ENCODE assay signal across 8 cellular contexts in genomic region chr17:35170968-35171771, GRCh38. TPM values are rescaled to one million over a fixed set of nuclear protein-coding genes. Genes with fewer than 3 reads are reported as not detected.
DNase-seq lines count a peak whose midpoint lies in the region; ATAC-seq and TF ChIP-seq lines count a peak whose summit lies in the region.

No MANE protein-coding gene starts in this region.

- intact Hi-C loops in heart left ventricle (cut with DNase I) = loop anchor here in 9 of 10 donors (2.0 to 10.0 kb wide), 10 partner anchors 71 to 576 kb away; partner anchors contain the start of genes SLFN12L (in 3 of the 9) and SLFN5 (in 2 of the 9)
- intact Hi-C loops in Right ventricle myocardium superior (cut with DNase I) = loop anchor here (5.0 kb wide), 2 partner anchors 366 to 576 kb away; partner anchors contain the start of gene SLFN12L

- H3K27me3 ChIP-seq in heart left ventricle = no peaks in the 10 kb centered on the region

- H3K4me3 Mint-ChIP-seq in T-helper 17 cell = peak overlapping the region; percentile 64

- peaks cover 21% of the 10 kb centered on the region for H3K4me1 Mint-ChIP-seq in T-helper 17 cell

- H3K4me1 ChIP-seq in heart left ventricle = peaks cover 0 to 11% (median 0%) of the 10 kb centered on the region in 12 donors

- H3K27ac Mint-ChIP-seq in T-helper 17 cell = peak overlapping the region; percentile 62

- H3K36me3 Mint-ChIP-seq in T-helper 17 cell (ENCODE audit: low read depth) = no peaks in the 10 kb centered on the region

- H3K27ac ChIP-seq in heart left ventricle = no peak overlapping the region

- TF ChIP-seq CTCF in heart left ventricle (IDR thresholded peaks at IDR 0.05) (peak in 9 of 12 donors; percentile 13 to 53 (median 33)), epithelial cell of proximal tubule (conservative IDR thresholded peaks at IDR 0.05; ENCODE audit: low read depth, low read length) (peak; percentile 37)

- H3K36me3 ChIP-seq in heart left ventricle = peaks cover 0 to 79% (median 20%) of the 10 kb centered on the region in 9 donors

- no peak for TF ChIP-seq POLR2A in heart left ventricle (IDR thresholded peaks at IDR 0.05)

- DNase-seq in heart left ventricle = no peak
- no peak for DNase-seq in Right ventricle myocardium superior
- peak in 1 of 3 donors; percentile 22 for DNase-seq in T-helper 17 cell
- DNase-seq in epithelial cell of proximal tubule (ENCODE audit: low read depth) = no peak
- peak; percentile 15 for DNase-seq in stromal cell of bone marrow (ENCODE audit: low read depth)
- DNase-seq in NCI-H187 (lab: John Stamatoyannopoulos, UW) = no peak
- DNase-seq in DMS153 treated with DMSO at 0.1 percent for 48 hours (lab: John Stamatoyannopoulos, UW; ENCODE audit: unreplicated experiment) = no peak

- ATAC-seq in heart left ventricle = peak in 2 of 4 donors; percentile 14 to 23
- ATAC-seq in Right ventricle myocardium superior (ENCODE audit: poor library complexity) = no peak
- peak; percentile 79 for ATAC-seq in T-helper 17 cell
- no peak for ATAC-seq in HG03342 (IDR thresholded peaks at IDR 0.05; ENCODE audit: unreplicated experiment)

- H3K4me3 ChIP-seq in heart left ventricle = no peak overlapping the region
- no peak overlapping the region for H3K4me3 ChIP-seq in epithelial cell of proximal tubule (ENCODE audit: low read depth, low read length)

- 74 to 78% (median 76%) methylated on average over 17 to 18 of the region's 18 CpGs for WGBS in heart left ventricle, 4 donors

- no peaks in the 10 kb centered on the region for H3K27me3 Mint-ChIP-seq in T-helper 17 cell

- H3K9me3 ChIP-seq in heart left ventricle (no peaks in the 10 kb centered on the region), T-helper 17 cell (ENCODE audit: control insufficient read depth, low read length, poor library complexity, severe bottlenecking) (no peaks in the 10 kb centered on the region)

RNA-seq across cellular contexts. Expression of gene SLC35G3, which starts 23.0 kb away (rescaled TPM):
- not detected for total RNA-seq in heart left ventricle
- polyA plus RNA-seq in heart left ventricle = not detected
- not detected for total RNA-seq in Right ventricle myocardium superior
- under 1 TPM in 1 of 2 donors, not detected in 1; 0.32 TPM for total RNA-seq in T-helper 17 cell
- not detected in 2 replicates for total RNA-seq in epithelial cell of proximal tubule

RNA-seq across cellular contexts. Expression of gene UNC45B, which starts 23.6 kb away (rescaled TPM):
- total RNA-seq in heart left ventricle = 100 to 1,000 TPM; 188 to 305 (median 212) TPM
- polyA plus RNA-seq in heart left ventricle = 10 to 100 TPM; 49.1 to 52.0 TPM
- 223 TPM for total RNA-seq in Right ventricle myocardium superior
- under 1 TPM; 0.15 to 0.23 TPM for total RNA-seq in T-helper 17 cell
- not detected in 2 replicates for total RNA-seq in epithelial cell of proximal tubule

RNA-seq across cellular contexts. Expression of gene NLE1, which starts 29.1 kb away (rescaled TPM):
- total RNA-seq in heart left ventricle (1 to 10 TPM; 2.8 to 8.0 (median 4.2) TPM), Right ventricle myocardium superior (3.5 TPM), T-helper 17 cell (1 to 10 TPM; 9.5 to 9.6 TPM), epithelial cell of proximal tubule (27.0 and 38.8 TPM in 2 replicates)
- polyA plus RNA-seq in heart left ventricle = 1 to 10 TPM; 1.8 to 8.5 TPM

RNA-seq across cellular contexts. Expression of gene FNDC8, which starts 49.8 kb away (rescaled TPM):
- total RNA-seq in heart left ventricle (not detected), Right ventricle myocardium superior (not detected), T-helper 17 cell (not detected), epithelial cell of proximal tubule (not detected in 2 replicates)
- not detected for polyA plus RNA-seq in heart left ventricle

RNA-seq across cellular contexts. Expression of gene RAD51D, which starts 51.5 kb away (rescaled TPM):
- 1 to 10 TPM; 2.7 to 9.2 (median 5.0) TPM for total RNA-seq in heart left ventricle
- 1 to 10 TPM; 2.1 to 6.7 TPM for polyA plus RNA-seq in heart left ventricle
- total RNA-seq in Right ventricle myocardium superior = 4.4 TPM
- 10 to 100 TPM in 1 of 2 donors, 1 to 10 TPM in 1; 8.7 to 14.2 TPM for total RNA-seq in T-helper 17 cell
- 14.5 and 17.2 TPM in 2 replicates for total RNA-seq in epithelial cell of proximal tubule

Comparison
In these comparisons a context has a peak if more than half of its experiments do, and no peak if none do; other contexts are left out.
1. RNA of gene UNC45B, which starts 23.6 kb away (total RNA-seq): 223 TPM in Right ventricle myocardium superior (single experiment) and 188 to 305 TPM in heart left ventricle; 0.15 to 0.23 TPM in T-helper 17 cell and not detected in epithelial cell of proximal tubule; every median in the first group is over 100 times any median in the second.